ENCODE assay signal across 8 cellular contexts in the genomic region with DNA sequence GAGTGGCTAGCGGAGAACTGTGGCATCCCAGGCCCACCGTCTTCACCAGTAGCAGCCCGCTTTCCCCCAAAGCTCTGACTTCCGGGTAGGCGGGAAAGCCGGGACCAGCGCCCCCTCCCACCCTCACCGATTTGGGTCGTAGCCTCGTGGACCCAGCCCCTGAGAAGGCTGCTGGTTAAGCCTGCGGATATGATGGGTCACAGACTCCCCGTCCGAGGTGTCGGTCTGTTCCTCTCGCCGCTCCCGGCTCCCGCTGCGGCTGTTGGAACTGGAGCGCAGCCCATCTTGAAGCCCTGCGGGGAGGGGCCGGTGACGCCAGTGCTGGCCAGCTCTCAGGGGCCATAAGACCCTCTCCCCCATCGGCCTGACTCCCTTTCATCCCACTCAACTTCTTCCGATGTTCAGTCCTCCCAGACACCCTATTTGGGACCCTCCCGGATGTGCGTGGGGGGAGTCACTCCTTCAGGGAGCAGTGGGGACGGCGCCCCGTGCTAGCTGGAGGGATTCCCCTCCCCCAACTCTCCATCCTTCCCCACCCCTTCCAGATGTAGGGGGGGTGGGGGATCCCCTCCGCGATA. TPM values are rescaled to one million over a fixed set of nuclear protein-coding genes. Genes with fewer than 3 reads are reported as not detected.
DNase-seq lines count a peak whose midpoint lies in the region; ATAC-seq, FAIRE-seq and TF ChIP-seq lines count a peak whose summit lies in the region.

No MANE protein-coding gene starts in this region.

- H3K36me3 Mint-ChIP-seq in activated naive CD4-positive, alpha-beta T cell treated with anti-CD3 and anti-CD28 coated beads, Interleukin-2, amount 10 ng/mL, durations not matched to agents 7 days and 5 days: peaks cover 50% of the 10 kb centered on the region

- H3K9me3 Mint-ChIP-seq in activated naive CD4-positive, alpha-beta T cell treated with anti-CD3 and anti-CD28 coated beads, Interleukin-2, amount 10 ng/mL, durations not matched to agents 7 days and 5 days: no peaks in the 10 kb centered on the region

- no peak overlapping the region for H2AFZ ChIP-seq in HepG2 (ENCODE audit: low read length)

- peaks cover 41% of the 10 kb centered on the region for H3K4me1 Mint-ChIP-seq in activated naive CD4-positive, alpha-beta T cell treated with anti-CD3 and anti-CD28 coated beads, Interleukin-2, amount 10 ng/mL, durations not matched to agents 7 days and 5 days

- CTCF ChIA-PET in activated naive CD4-positive, alpha-beta T cell treated with anti-CD3 and anti-CD28 coated beads, Interleukin-2, amount 10 ng/mL, durations not matched to agents 7 days and 5 days (lab: Charles Lee): interaction anchor here (1.1 to 5.9 kb wide), 2 partner anchors 12 to 64 kb away, joined by 3 to 60 read pairs; no protein-coding TSS in a partner anchor
- CTCF ChIA-PET in RWPE1 (lab: Yijun Ruan, JAX) (interaction anchor here (0.6 to 3.6 kb wide), 3 partner anchors 11 to 102 kb away, joined by 3 to 24 read pairs (median 7); no protein-coding TSS in a partner anchor), HepG2 (lab: Yijun Ruan, JAX; ENCODE audit: low intra/inter-chr PET ratio, low total read pairs) (no interaction called here)

- TF ChIP-seq CTCF in RWPE1 (conservative IDR thresholded peaks at IDR 0.05; ENCODE audit: low read depth) (no peak), HepG2 (CRISPR knock-in tag; IDR thresholded peaks at IDR 0.05) (peak; percentile 38; the same call in 1 of the 2 replicates)

- POLR2A ChIA-PET in RWPE1 (lab: Yijun Ruan, JAX; ENCODE audit: low non-redundant PET) (no interaction called here), HepG2 (lab: Yijun Ruan, JAX) (interaction anchor here (1.5 to 4.3 kb wide), 8 partner anchors 10 to 74 kb away, joined by 3 to 74 read pairs (median 11); partner anchors contain the start of gene ABCF1)

- in situ Hi-C loops in HepG2 (cut with HindIII; ENCODE audit: extremely low pct_ligation_motif_present, low pct_unique_long_range_greater_than_20kb): no loop called here

- no peak for TF ChIP-seq POLR2A in HepG2 (IDR thresholded peaks at IDR 0.05; ENCODE audit: insufficient read depth in 1 of 2, low read depth in 2 of 2, low read length in 2 of 2)

- no peaks in the 10 kb centered on the region for H3K27me3 Mint-ChIP-seq in activated naive CD4-positive, alpha-beta T cell treated with anti-CD3 and anti-CD28 coated beads, Interleukin-2, amount 10 ng/mL, durations not matched to agents 7 days and 5 days

- H3K27ac ChIP-seq in RWPE1 (peak overlapping the region; percentile 95), HepG2 (ENCODE audit: extremely low read length, insufficient read depth, low read length) (peak overlapping the region; percentile 94), stomach smooth muscle (ENCODE audit: low read length) (peak overlapping the region; percentile 99)

- intact Hi-C loops in HepG2 (cut with micrococcal nuclease; ENCODE audit: unreplicated experiment): loop anchor here (2.0 kb wide), 1 partner anchor 161 kb away; the partner anchor contains the start of gene MDC1

- H4K20me1 ChIP-seq in HepG2 (ENCODE audit: insufficient read depth, low read length): peaks cover 11% of the 10 kb centered on the region

- H3K27me3 ChIP-seq in HepG2 (ENCODE audit: control insufficient read depth in 1 of 2, insufficient read depth in 2 of 2, low read length in 2 of 2) (no peaks in the 10 kb centered on the region; a peak in 1 of 5 replicates), stomach smooth muscle (ENCODE audit: control insufficient read depth in 1 of 2, insufficient read depth in 2 of 2, low read length in 2 of 2) (no peaks in the 10 kb centered on the region)

- peaks cover 16 to 41% of the 10 kb centered on the region in 2 experiments for H3K36me3 ChIP-seq in HepG2 (replicated peaks in 1 of 2; ENCODE audit: control insufficient read depth in 1 of 2, insufficient read depth in 2 of 2, low read length in 2 of 2)
- H3K36me3 ChIP-seq in stomach smooth muscle (ENCODE audit: control insufficient read depth in 2 of 2, insufficient read depth in 2 of 2, low read length in 2 of 2): peaks cover 30 to 40% of the 10 kb centered on the region in 2 donors

- H3K4me3 ChIP-seq in HepG2 (replicated peaks in 1 of 3; ENCODE audit: insufficient read depth in 1 of 3, low read depth in 2 of 3, low read length in 3 of 3): peak overlapping the region; percentile 87 to 93 (median 90)
- H3K4me3 ChIP-seq in stomach smooth muscle (ENCODE audit: low read length in 2 of 2): peak overlapping the region; percentile 97 to 100

- peak; percentile 18 for ATAC-seq in HepG2
- no peak for ATAC-seq in GM18861 (IDR thresholded peaks at IDR 0.05; ENCODE audit: unreplicated experiment)

- peak overlapping the region; percentile 97 for H3K4me3 Mint-ChIP-seq in activated naive CD4-positive, alpha-beta T cell treated with anti-CD3 and anti-CD28 coated beads, Interleukin-2, amount 10 ng/mL, durations not matched to agents 7 days and 5 days

- H3K9me3 ChIP-seq in HepG2 (ENCODE audit: low read length): no peaks in the 10 kb centered on the region
- H3K9me3 ChIP-seq in stomach smooth muscle (ENCODE audit: control insufficient read depth in 2 of 2, low read length in 2 of 2): no peaks in the 10 kb centered on the region

- BruUV-seq in HepG2 (replicated peaks; lab: Mats Ljungman, UMichigan): no TSS peak

- H3K27ac Mint-ChIP-seq in activated naive CD4-positive, alpha-beta T cell treated with anti-CD3 and anti-CD28 coated beads, Interleukin-2, amount 10 ng/mL, durations not matched to agents 7 days and 5 days: peak overlapping the region; percentile 100

- H3K79me2 ChIP-seq in HepG2 (ENCODE audit: insufficient read depth, low read length): peaks cover 27% of the 10 kb centered on the region

- H3K9ac ChIP-seq in HepG2 (ENCODE audit: insufficient read depth, low read depth, low read length) (peak overlapping the region; percentile 85), stomach smooth muscle (ENCODE audit: low read length in 2 of 2) (peak overlapping the region; percentile 86 to 96)

- TF ChIP-seq EP300 in HepG2 (IDR thresholded peaks at IDR 0.05; ENCODE audit: low read depth in 2 of 2, low read length in 2 of 2) (no peak), HepG2 (CRISPR knock-in tag; IDR thresholded peaks at IDR 0.05; ENCODE audit: borderline replicate concordance) (no peak; the same call in 1 of the 2 replicates)

- DNase-seq in activated naive CD4-positive, alpha-beta T cell treated with anti-CD3 and anti-CD28 coated beads, Interleukin-2, amount 10 ng/mL, durations not matched to agents 7 days and 5 days: peak; percentile 42
- DNase-seq in activated naive CD4-positive, alpha-beta T cell treated with Interleukin-2 at 50 U/mL for 16 hours: no peak
- DNase-seq in RWPE1 (ENCODE audit: low spot score) (peak; percentile 31), dedifferentiated amniotic fluid mesenchymal stem cell (ENCODE audit: extremely low spot score) (peak; percentile 16), HepG2 (ENCODE audit: low spot score) (no peak)
- DNase-seq in stimulated activated CD4-positive, alpha-beta T cell treated with anti-CD3 and anti-CD28 coated beads, Interleukin-4, amount 100 ng/mL, for 4 hours: no peak

- TF ChIP-seq RAD21 in HepG2 (CRISPR knock-in tag; IDR thresholded peaks at IDR 0.05): no peak

- no peak for FAIRE-seq in HepG2 (lab: Jason Lieb, UNC)

- peaks cover 26% of the 10 kb centered on the region for H3K4me1 ChIP-seq in HepG2 (ENCODE audit: insufficient read depth, low read length)
- H3K4me1 ChIP-seq in stomach smooth muscle (ENCODE audit: control insufficient read depth, insufficient read depth, low read length): peaks cover 27% of the 10 kb centered on the region

- H3K4me2 ChIP-seq in HepG2 (ENCODE audit: low read depth, low read length): peak overlapping the region; percentile 92

- WGBS in HepG2 (ENCODE audit: low lambda C conversion rate): 4% methylated on average over 31 of the region's 32 CpGs

RNA-seq across cellular contexts. Expression of gene GNL1, which starts 0.8 kb away (rescaled TPM):
- 54.8 and 55.6 TPM in 2 replicates for total RNA-seq in HepG2 (2016; rRNA removed; fragmentation: Illumina TruSeq; extraction: Trizol)
- 11.5 and 14.7 TPM in 2 replicates for total RNA-seq in HepG2 (2016; cell fraction: cytosol; rRNA removed; fragmentation: Illumina TruSeq; extraction: Trizol; ENCODE audit: low read depth)
- total RNA-seq in HepG2 (2016; cell fraction: insoluble cytoplasmic fraction; rRNA removed; fragmentation: Illumina TruSeq; extraction: Trizol): 48.5 and 56.5 TPM in 2 replicates
- 23.9 and 27.8 TPM in 2 replicates for total RNA-seq in HepG2 (2016; cell fraction: membrane; rRNA removed; fragmentation: Illumina TruSeq; extraction: Trizol)
- total RNA-seq in HepG2 (2016; cell fraction: nucleus; rRNA removed; fragmentation: Illumina TruSeq; extraction: Trizol): 27.7 and 34.5 TPM in 2 replicates
- polyA plus RNA-seq in HepG2 (2011; rRNA removed): 35.0 and 46.8 TPM in 2 replicates
- polyA plus RNA-seq in HepG2 (2011; cell fraction: cytosol; rRNA removed): 25.1 and 32.1 TPM in 2 replicates
- 40.6 and 54.9 TPM in 2 replicates for polyA plus RNA-seq in HepG2 (2011; cell fraction: nucleus; rRNA removed)
- 45.3 and 50.3 TPM in 2 replicates for polyA plus RNA-seq in HepG2 (2012)
- polyA plus RNA-seq in HepG2 (2016; cell fraction: cytosol; fragmentation: Illumina TruSeq; extraction: Trizol; ENCODE audit: low read depth): 12.7 and 15.8 TPM in 2 replicates
- polyA plus RNA-seq in HepG2 (2016; cell fraction: insoluble cytoplasmic fraction; fragmentation: Illumina TruSeq; extraction: Trizol; ENCODE audit: low read depth): 53.9 and 60.5 TPM in 2 replicates
- polyA plus RNA-seq in HepG2 (2016; cell fraction: membrane; fragmentation: Illumina TruSeq; extraction: Trizol; ENCODE audit: low read depth): 19.5 and 25.2 TPM in 2 replicates
- 84.3 and 89.3 TPM in 2 replicates for polyA plus RNA-seq in HepG2 (2016; cell fraction: nucleus; fragmentation: Illumina TruSeq; extraction: Trizol; ENCODE audit: insufficient read depth, low read depth)
- 34.2 and 47.6 TPM in 2 replicates for polyA minus RNA-seq in HepG2 (2011; rRNA and poly(A)+ RNA removed; ENCODE audit: low replicate concordance)
- 22.4 and 23.5 TPM in 2 replicates for polyA minus RNA-seq in HepG2 (2011; cell fraction: cytosol; rRNA and poly(A)+ RNA removed)
- 22.4 and 27.0 TPM in 2 replicates for polyA minus RNA-seq in HepG2 (2011; cell fraction: nucleus; rRNA and poly(A)+ RNA removed)

RNA-seq across cellular contexts. Expression of gene PRR3, which starts 1.6 kb away (rescaled TPM):
- 13.9 and 14.6 TPM in 2 replicates for total RNA-seq in HepG2 (2016; rRNA removed; fragmentation: Illumina TruSeq; extraction: Trizol)
- 6.5 and 6.6 TPM in 2 replicates for total RNA-seq in HepG2 (2016; cell fraction: cytosol; rRNA removed; fragmentation: Illumina TruSeq; extraction: Trizol; ENCODE audit: low read depth)
- total RNA-seq in HepG2 (2016; cell fraction: insoluble cytoplasmic fraction; rRNA removed; fragmentation: Illumina TruSeq; extraction: Trizol): 13.8 and 15.5 TPM in 2 replicates
- 12.6 and 13.1 TPM in 2 replicates for total RNA-seq in HepG2 (2016; cell fraction: membrane; rRNA removed; fragmentation: Illumina TruSeq; extraction: Trizol)
- 11.4 and 14.4 TPM in 2 replicates for total RNA-seq in HepG2 (2016; cell fraction: nucleus; rRNA removed; fragmentation: Illumina TruSeq; extraction: Trizol)
- 20.6 and 21.2 TPM in 2 replicates for polyA plus RNA-seq in HepG2 (2011; rRNA removed)
- polyA plus RNA-seq in HepG2 (2011; cell fraction: cytosol; rRNA removed): 14.8 and 17.1 TPM in 2 replicates
- 16.1 and 23.0 TPM in 2 replicates for polyA plus RNA-seq in HepG2 (2011; cell fraction: nucleus; rRNA removed)
- 12.5 and 15.6 TPM in 2 replicates for polyA plus RNA-seq in HepG2 (2012)
- polyA plus RNA-seq in HepG2 (2016; cell fraction: cytosol; fragmentation: Illumina TruSeq; extraction: Trizol; ENCODE audit: low read depth): 5.9 and 6.1 TPM in 2 replicates
- polyA plus RNA-seq in HepG2 (2016; cell fraction: insoluble cytoplasmic fraction; fragmentation: Illumina TruSeq; extraction: Trizol; ENCODE audit: low read depth): 27.5 and 29.3 TPM in 2 replicates
- 13.6 and 13.9 TPM in 2 replicates for polyA plus RNA-seq in HepG2 (2016; cell fraction: membrane; fragmentation: Illumina TruSeq; extraction: Trizol; ENCODE audit: low read depth)
- polyA plus RNA-seq in HepG2 (2016; cell fraction: nucleus; fragmentation: Illumina TruSeq; extraction: Trizol; ENCODE audit: insufficient read depth, low read depth): 25.4 and 26.7 TPM in 2 replicates
- polyA minus RNA-seq in HepG2 (2011; rRNA and poly(A)+ RNA removed; ENCODE audit: low replicate concordance): 34.9 and 73.8 TPM in 2 replicates
- polyA minus RNA-seq in HepG2 (2011; cell fraction: cytosol; rRNA and poly(A)+ RNA removed): 4.9 and 5.8 TPM in 2 replicates
- polyA minus RNA-seq in HepG2 (2011; cell fraction: nucleus; rRNA and poly(A)+ RNA removed): 20.6 and 27.1 TPM in 2 replicates

RNA-seq across cellular contexts. Expression of gene ABCF1, which starts 15.7 kb away (rescaled TPM):
- 98.9 and 104 TPM in 2 replicates for total RNA-seq in HepG2 (2016; rRNA removed; fragmentation: Illumina TruSeq; extraction: Trizol)
- total RNA-seq in HepG2 (2016; cell fraction: cytosol; rRNA removed; fragmentation: Illumina TruSeq; extraction: Trizol; ENCODE audit: low read depth): 8.1 and 8.9 TPM in 2 replicates
- total RNA-seq in HepG2 (2016; cell fraction: insoluble cytoplasmic fraction; rRNA removed; fragmentation: Illumina TruSeq; extraction: Trizol): 89.2 and 106 TPM in 2 replicates
- total RNA-seq in HepG2 (2016; cell fraction: membrane; rRNA removed; fragmentation: Illumina TruSeq; extraction: Trizol): 23.0 and 27.5 TPM in 2 replicates
- 61.2 and 71.0 TPM in 2 replicates for total RNA-seq in HepG2 (2016; cell fraction: nucleus; rRNA removed; fragmentation: Illumina TruSeq; extraction: Trizol)
- 25.4 and 33.7 TPM in 2 replicates for polyA plus RNA-seq in HepG2 (2011; rRNA removed)
- 35.0 and 35.5 TPM in 2 replicates for polyA plus RNA-seq in HepG2 (2011; cell fraction: cytosol; rRNA removed)
- polyA plus RNA-seq in HepG2 (2011; cell fraction: nucleus; rRNA removed): 75.1 and 116 TPM in 2 replicates
- 50.5 and 61.2 TPM in 2 replicates for polyA plus RNA-seq in HepG2 (2012)
- polyA plus RNA-seq in HepG2 (2016; cell fraction: cytosol; fragmentation: Illumina TruSeq; extraction: Trizol; ENCODE audit: low read depth): 5.5 and 7.0 TPM in 2 replicates
- polyA plus RNA-seq in HepG2 (2016; cell fraction: insoluble cytoplasmic fraction; fragmentation: Illumina TruSeq; extraction: Trizol; ENCODE audit: low read depth): 87.5 and 108 TPM in 2 replicates
- polyA plus RNA-seq in HepG2 (2016; cell fraction: membrane; fragmentation: Illumina TruSeq; extraction: Trizol; ENCODE audit: low read depth): 13.4 and 16.7 TPM in 2 replicates
- 107 and 118 TPM in 2 replicates for polyA plus RNA-seq in HepG2 (2016; cell fraction: nucleus; fragmentation: Illumina TruSeq; extraction: Trizol; ENCODE audit: insufficient read depth, low read depth)
- 69.0 and 79.0 TPM in 2 replicates for polyA minus RNA-seq in HepG2 (2011; rRNA and poly(A)+ RNA removed; ENCODE audit: low replicate concordance)
- 37.8 and 41.4 TPM in 2 replicates for polyA minus RNA-seq in HepG2 (2011; cell fraction: cytosol; rRNA and poly(A)+ RNA removed)
- polyA minus RNA-seq in HepG2 (2011; cell fraction: nucleus; rRNA and poly(A)+ RNA removed): 51.5 and 64.8 TPM in 2 replicates

Comparison
In these comparisons a context has a peak if more than half of its experiments do, and no peak if none do; other contexts are left out.
1. DNase-seq: peak in activated naive CD4-positive, alpha-beta T cell treated with anti-CD3 and anti-CD28 coated beads, Interleukin-2, amount 10 ng/mL, durations not matched to agents 7 days and 5 days (single experiment), RWPE1 (single experiment) and dedifferentiated amniotic fluid mesenchymal stem cell (single experiment); none in activated naive CD4-positive, alpha-beta T cell treated with Interleukin-2 at 50 U/mL for 16 hours (single experiment), HepG2 (single experiment) and stimulated activated CD4-positive, alpha-beta T cell treated with anti-CD3 and anti-CD28 coated beads, Interleukin-4, amount 100 ng/mL, for 4 hours (0 of 2).
2. Peak in every context shown above with its lines, with median percentiles within 50 percentile points of each other: H3K27ac ChIP-seq.